ENCODE assay signal across 22 cellular contexts in genomic region chr6:123456836-123457235, GRCh38.
"Had no signal": no experiment of that assay in that cellular context is flagged by ENCODE, and none has a peak within 500 bp of the region (broad histone marks: within the 10 kb centered on the region; RNA-seq: fewer than 3 reads in every experiment).

No MANE protein-coding gene starts in this region.

- H3K4me3 ChIP-seq: left lung, lower lobe of right lung, right atrium auricular region, skin epidermis, spleen, suprapubic skin, thoracic aorta, tibial artery, uterus had no signal

- ATAC-seq: left colon; left lung; lower lobe of right lung; naive thymus-derived CD8-positive, alpha-beta T cell; sciatic nerve; stimulated activated effector memory CD8-positive, alpha-beta T cell treated with anti-CD3 and anti-CD28 coated beads, Interleukin-12 subunit alpha, Interleukin-12 subunit beta, amount 100 ng/mL, for 72 hours had no signal

- H3K4me1 ChIP-seq: left lung, lower lobe of right lung, right atrium auricular region, spleen, suprapubic skin, tibial artery, uterus had no signal

- FAIRE-seq: keratinocyte had no signal

- DNase-seq: hippocampal formation; kidney glomerular epithelial cell; left colon; left lung; lower lobe of right lung; mammary epithelial cell; mesenchymal stem cell; naive thymus-derived CD8-positive, alpha-beta T cell; occipital lobe; spleen; stimulated activated CD4-positive, alpha-beta T cell treated with anti-CD3 and anti-CD28 coated beads, Interleukin-4, amount 100 ng/mL, for 24 hours; stimulated activated naive CD4-positive, alpha-beta T cell; tibial artery; uterus had no signal

- H3K9me3 ChIP-seq: left lung, lower lobe of right lung, neutrophil, right atrium auricular region, suprapubic skin, thoracic aorta, tibial artery, uterus had no signal

- H3K27me3 ChIP-seq: left lung, neutrophil, right atrium auricular region, spleen, suprapubic skin, tibial artery, uterus had no signal

- H3K36me3 ChIP-seq: left lung, lower lobe of right lung, neutrophil, right atrium auricular region, spleen, suprapubic skin, thoracic aorta, tibial artery, uterus had no signal

- H3K27ac ChIP-seq: left lung, lower lobe of right lung, neutrophil, right atrium auricular region, skin epidermis, spleen, suprapubic skin, thoracic aorta, tibial artery, uterus had no signal
